In the genomic region with DNA sequence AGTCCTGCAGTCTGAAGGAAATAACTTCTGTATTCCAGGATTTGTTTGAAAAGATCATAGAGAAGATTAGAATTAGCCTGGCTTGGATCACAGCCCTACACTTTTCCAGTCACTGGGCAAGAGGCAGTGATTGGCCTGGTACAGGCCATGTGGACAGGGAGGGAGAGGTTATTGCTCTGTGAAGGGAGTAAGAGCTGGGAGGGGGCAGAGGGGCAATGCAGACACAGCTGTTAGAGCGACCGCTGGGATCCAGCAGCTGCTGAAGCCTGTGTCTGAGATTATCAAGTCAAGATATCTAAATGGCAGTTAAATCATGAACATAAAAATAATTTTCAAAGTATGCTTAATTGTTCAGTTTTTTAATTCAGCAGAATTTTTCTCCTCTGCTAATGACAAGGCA, we compare ENCODE assay signal across 21 cellular contexts.
DNase-seq lines count a peak whose midpoint lies in the region; ATAC-seq, FAIRE-seq and TF ChIP-seq lines count a peak whose summit lies in the region.
"Had no signal": no experiment of that assay in that cellular context is flagged by ENCODE, and none has a peak within 500 bp of the region (broad histone marks: within the 10 kb centered on the region; RNA-seq: fewer than 3 reads in every experiment).

No MANE protein-coding gene starts in this region.

- ATAC-seq in left lobe of liver = no peak
- ATAC-seq in GM18867 (IDR thresholded peaks at IDR 0.05; ENCODE audit: unreplicated experiment) = no peak
- ATAC-seq: stimulated activated naive CD8-positive, alpha-beta T cell treated with anti-CD3 and anti-CD28 coated beads, Interleukin-15, amount 100 ng/mL, for 72 hours had no signal

- H3K4me1 ChIP-seq in SJCRH30 = peaks cover 20% of the 10 kb centered on the region
- H3K4me1 ChIP-seq in trophoblast cell (ENCODE audit: control insufficient read depth in 1 of 2, insufficient read depth in 2 of 2, low read length in 2 of 2) = peaks cover 0 to 12% of the 10 kb centered on the region in 2 experiments
- H3K4me1 ChIP-seq: adrenal gland, right lobe of liver had no signal

- no peaks in the 10 kb centered on the region for H3K79me2 ChIP-seq in trophoblast cell (ENCODE audit: control insufficient read depth, insufficient read depth, low read length, poor library complexity)

- no peak overlapping the region for H3K4me3 Mint-ChIP-seq in activated naive CD4-positive, alpha-beta T cell treated with anti-CD3 and anti-CD28 coated beads, Interleukin-2, amount 10 ng/mL, durations not matched to agents 7 days and 5 days
- H3K4me3 Mint-ChIP-seq: CD4-positive, alpha-beta memory T cell; stimulated activated naive CD8-positive, alpha-beta T cell treated with anti-CD3 and anti-CD28 coated beads, Interleukin-15, amount 100 ng/mL, for 72 hours had no signal

- H3K27ac Mint-ChIP-seq in activated naive CD4-positive, alpha-beta T cell treated with anti-CD3 and anti-CD28 coated beads, Interleukin-2, amount 10 ng/mL, durations not matched to agents 7 days and 5 days = no peak overlapping the region
- H3K27ac Mint-ChIP-seq: CD4-positive, alpha-beta memory T cell; stimulated activated naive CD8-positive, alpha-beta T cell treated with anti-CD3 and anti-CD28 coated beads, Interleukin-15, amount 100 ng/mL, for 72 hours had no signal

- no peak overlapping the region for H3K14ac ChIP-seq in trophoblast cell (ENCODE audit: low read length)

- H2BK5ac ChIP-seq in trophoblast cell (ENCODE audit: low read depth, low read length, poor library complexity) = no peak overlapping the region

- DNase-seq in H54 (ENCODE audit: insufficient read length, low spot score) (no peak), SJCRH30 (peak; percentile 95 to 96), fibroblast of pulmonary artery (ENCODE audit: low read depth) (peak; percentile 21), retina (peak; percentile 68), trophoblast cell (no peak), left lobe of liver (ENCODE audit: low spot score) (no peak)
- DNase-seq in activated naive CD4-positive, alpha-beta T cell treated with anti-CD3 and anti-CD28 coated beads, Interleukin-2, amount 10 ng/mL, durations not matched to agents 7 days and 5 days = no peak
- DNase-seq: activated CD4-positive, alpha-beta T cell treated with anti-CD3 and anti-CD28 coated beads for 4 hours; adrenal gland; CD4-positive, alpha-beta memory T cell; central memory CD4-positive, alpha-beta T cell; MG63; NCI-H1694 treated with DMSO at 0.1 percent for 48 hours; NCI-H446 treated with DMSO at 0.1 percent for 48 hours; nucleus accumbens; right lobe of liver; stimulated activated CD4-positive, alpha-beta T cell treated with anti-CD3 and anti-CD28 coated beads, Interleukin-2, amount 100 ng/mL, for 24 hours; stimulated activated naive CD8-positive, alpha-beta T cell treated with anti-CD3 and anti-CD28 coated beads, Interleukin-15, amount 100 ng/mL, for 72 hours; upper lobe of left lung had no signal

- no peaks in the 10 kb centered on the region for H3K9me3 ChIP-seq in SJCRH30 (replicated peaks)
- H3K9me3 ChIP-seq in trophoblast cell (ENCODE audit: insufficient read depth, low read depth, low read length) = peaks cover 2% of the 10 kb centered on the region
- H3K9me3 ChIP-seq: adrenal gland, right lobe of liver, upper lobe of left lung had no signal

- H3K36me3 Mint-ChIP-seq in activated naive CD4-positive, alpha-beta T cell treated with anti-CD3 and anti-CD28 coated beads, Interleukin-2, amount 10 ng/mL, durations not matched to agents 7 days and 5 days = no peaks in the 10 kb centered on the region
- H3K36me3 Mint-ChIP-seq: CD4-positive, alpha-beta memory T cell had no signal

- H2AK5ac ChIP-seq in trophoblast cell (ENCODE audit: low read length) = no peak overlapping the region

- peaks cover 3% of the 10 kb centered on the region for H3K79me1 ChIP-seq in trophoblast cell (ENCODE audit: low read length)

- H2AFZ ChIP-seq in trophoblast cell (ENCODE audit: insufficient read depth, low read length, poor library complexity) = no peak overlapping the region

- H3K9me3 Mint-ChIP-seq in activated naive CD4-positive, alpha-beta T cell treated with anti-CD3 and anti-CD28 coated beads, Interleukin-2, amount 10 ng/mL, durations not matched to agents 7 days and 5 days = no peaks in the 10 kb centered on the region

- H3K9ac ChIP-seq in trophoblast cell (ENCODE audit: low read length) = no peak overlapping the region

- no peaks in the 10 kb centered on the region for H3K36me3 ChIP-seq in SJCRH30
- H3K36me3 ChIP-seq in trophoblast cell (ENCODE audit: control insufficient read depth in 1 of 2, insufficient read depth in 2 of 2, low read length in 2 of 2) = peaks cover 0 to 2% of the 10 kb centered on the region in 2 experiments
- H3K36me3 ChIP-seq: adrenal gland, MG63, right lobe of liver, upper lobe of left lung had no signal

- H3K27me3 ChIP-seq in SJCRH30 (no peaks in the 10 kb centered on the region), trophoblast cell (ENCODE audit: insufficient read depth, low read length) (no peaks in the 10 kb centered on the region)
- H3K27me3 ChIP-seq: MG63, right lobe of liver, upper lobe of left lung had no signal

- no peak overlapping the region for H3K4ac ChIP-seq in trophoblast cell (ENCODE audit: low read depth, low read length)

- H2BK120ac ChIP-seq in trophoblast cell (ENCODE audit: insufficient read depth, low read length, poor library complexity) = no peak overlapping the region

- TF ChIP-seq POLR2A in H54 (IDR thresholded peaks at IDR 0.05; ENCODE audit: low read depth, low read length) = no peak

- no peak for TF ChIP-seq CTCF in fibroblast of pulmonary artery (IDR thresholded peaks at IDR 0.05; ENCODE audit: low read length, missing control alignments)

- no peaks in the 10 kb centered on the region for H3K27me3 Mint-ChIP-seq in activated naive CD4-positive, alpha-beta T cell treated with anti-CD3 and anti-CD28 coated beads, Interleukin-2, amount 10 ng/mL, durations not matched to agents 7 days and 5 days
- H3K27me3 Mint-ChIP-seq: stimulated activated naive CD8-positive, alpha-beta T cell treated with anti-CD3 and anti-CD28 coated beads, Interleukin-15, amount 100 ng/mL, for 72 hours had no signal

- CTCF ChIA-PET in activated naive CD4-positive, alpha-beta T cell treated with anti-CD3 and anti-CD28 coated beads, Interleukin-2, amount 10 ng/mL, durations not matched to agents 7 days and 5 days (lab: Charles Lee) = no interaction called here

- H4K8ac ChIP-seq in trophoblast cell (ENCODE audit: low read depth, low read length) = no peak overlapping the region

- peaks cover 2% of the 10 kb centered on the region for H3K4me1 Mint-ChIP-seq in activated naive CD4-positive, alpha-beta T cell treated with anti-CD3 and anti-CD28 coated beads, Interleukin-2, amount 10 ng/mL, durations not matched to agents 7 days and 5 days

- peak; percentile 15 for FAIRE-seq in H54 (lab: Jason Lieb, UNC)
- FAIRE-seq: keratinocyte had no signal

- WGBS in trophoblast cell (ENCODE audit: extremely low coverage, insufficient coverage, insufficient read length) = no CpG with 5 or more reads among the region's 2 CpGs

- no peak overlapping the region for H4K91ac ChIP-seq in trophoblast cell (ENCODE audit: low read depth, low read length)

- H3K27ac ChIP-seq in SJCRH30 = peak overlapping the region; percentile 90
- no peak overlapping the region for H3K27ac ChIP-seq in trophoblast cell (ENCODE audit: low read depth, low read length)
- H3K27ac ChIP-seq: adrenal gland, right lobe of liver had no signal

- no peak overlapping the region for H3K18ac ChIP-seq in trophoblast cell (ENCODE audit: low read length)

- no peak overlapping the region for H3K4me2 ChIP-seq in trophoblast cell (ENCODE audit: low read length)

- H3K23ac ChIP-seq in trophoblast cell (ENCODE audit: low read length) = no peak overlapping the region

- H3K4me3 ChIP-seq in SJCRH30 (peak overlapping the region; percentile 41), fibroblast of pulmonary artery (replicated peaks; ENCODE audit: low read depth, low read length) (no peak overlapping the region), trophoblast cell (ENCODE audit: low read depth, low read length) (no peak overlapping the region)
- H3K4me3 ChIP-seq: adrenal gland, MG63, right lobe of liver, upper lobe of left lung had no signal

- H2BK12ac ChIP-seq in trophoblast cell (ENCODE audit: low read length) = no peak overlapping the region

- H4K12ac ChIP-seq in trophoblast cell (ENCODE audit: low read depth, low read length) = no peak overlapping the region

Comparison
In these comparisons a context has a peak if more than half of its experiments do, and no peak if none do; other contexts are left out.
1. DNase-seq: peak in SJCRH30 (2 of 2), fibroblast of pulmonary artery (single experiment) and retina (single experiment); none in H54 (single experiment), trophoblast cell (0 of 2), left lobe of liver (single experiment) and activated naive CD4-positive, alpha-beta T cell treated with anti-CD3 and anti-CD28 coated beads, Interleukin-2, amount 10 ng/mL, durations not matched to agents 7 days and 5 days (single experiment).